In the genomic region with DNA sequence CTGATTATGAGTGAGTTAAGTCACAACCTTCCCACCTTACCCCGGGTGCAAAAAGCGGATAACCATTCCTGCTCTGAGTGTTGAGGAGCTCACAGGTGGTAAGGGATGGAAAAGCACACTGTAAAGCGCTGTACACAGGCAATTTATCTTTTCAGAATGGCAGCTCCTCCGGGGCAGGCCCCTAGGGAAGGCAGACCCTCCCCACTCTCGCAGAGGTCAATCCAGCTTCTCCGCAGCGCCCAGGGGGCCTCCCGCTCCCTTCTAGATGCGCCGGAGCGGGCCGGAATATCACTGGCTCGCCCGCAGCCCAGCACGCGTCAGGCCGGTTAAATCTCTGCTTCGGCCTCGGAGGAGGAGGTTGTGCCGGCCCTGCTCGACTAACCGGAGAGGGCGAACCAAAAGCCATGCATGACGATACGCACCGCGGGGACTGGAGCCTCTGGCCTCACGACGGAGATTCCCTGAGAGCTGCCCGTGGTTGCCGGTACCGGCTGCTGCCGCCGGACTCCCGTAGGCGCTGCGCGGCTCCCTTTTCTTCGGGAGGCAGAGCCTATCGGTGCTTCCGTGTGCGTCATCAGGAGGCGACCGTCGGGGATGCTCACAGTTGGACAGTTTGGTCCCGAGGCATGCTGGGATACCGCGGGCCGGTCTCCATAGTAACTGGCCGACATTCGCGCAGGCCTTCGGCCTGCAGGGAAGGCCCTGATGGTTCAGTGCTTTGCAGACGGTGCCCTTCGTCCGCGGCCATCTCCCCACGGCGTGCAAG, we compare ENCODE assay signal across 8 cellular contexts. TPM values are rescaled to one million over a fixed set of nuclear protein-coding genes. Genes with fewer than 3 reads are reported as not detected.
DNase-seq lines count a peak whose midpoint lies in the region; ATAC-seq, FAIRE-seq and TF ChIP-seq lines count a peak whose summit lies in the region.

Gene BRMS1, minus strand, starts transcription at position 555 of the 766 bp plus-strand sequence. CDS start 2,870 bp downstream, outside the sequence.

- peak within 1 kb of the TSS; percentile 91 for H2AFZ ChIP-seq in mammary epithelial cell (ENCODE audit: low read depth, low read length)

- H3K9ac ChIP-seq in mammary epithelial cell (ENCODE audit: insufficient read depth, low read length): peak within 1 kb of the TSS; percentile 95

- ATAC-seq in GM18873 (IDR thresholded peaks at IDR 0.05; ENCODE audit: low FRiP score, unreplicated experiment) (peak; percentile 66), HG03139 (IDR thresholded peaks at IDR 0.05; ENCODE audit: unreplicated experiment) (peak; percentile 47)

- TF ChIP-seq CTCF in WI38 (IDR thresholded peaks at IDR 0.05; ENCODE audit: low read depth, low read length): no peak
- peak in 1 of 2 donors; percentile 35 for TF ChIP-seq CTCF in mammary epithelial cell (conservative IDR thresholded peaks at IDR 0.05 in 1 of 2, IDR thresholded peaks at IDR 0.05 in 1 of 2; ENCODE audit: extremely low read depth in 1 of 2, insufficient read depth in 1 of 2, low read depth in 1 of 2, low read length in 2 of 2)

- peaks cover 13% of the 10 kb centered on the region for H3K36me3 ChIP-seq in mammary epithelial cell (ENCODE audit: insufficient read depth, low read length)
- H3K36me3 ChIP-seq in small intestine (ENCODE audit: control insufficient read depth in 2 of 2, insufficient read depth in 2 of 2, low read length in 2 of 2): peaks cover 3 to 9% of the 10 kb centered on the region in 2 donors

- in situ Hi-C loops in ACHN (cut with HindIII; ENCODE audit: low pct_ligation_motif_present, low pct_unique_long_range_greater_than_20kb, low sequenced_read_pairs): no loop called here
- in situ Hi-C loops in mammary epithelial cell (cut with MboI; ENCODE audit: low sequenced_read_pairs in 2 of 2): no loop called here

- FAIRE-seq in small intestine (lab: Jason Lieb, UNC): no peak

- H3K27ac ChIP-seq in mammary epithelial cell (ENCODE audit: insufficient read depth, low read depth, low read length) (peak within 1 kb of the TSS; percentile 86), small intestine (ENCODE audit: low read depth in 1 of 2, low read length in 1 of 2) (peak within 1 kb of the TSS; percentile 57 to 77)

- H3K4me3 ChIP-seq in WI38 (ENCODE audit: low read depth, low read length) (peak within 1 kb of the TSS; percentile 97), mammary epithelial cell (replicated peaks in 1 of 3; ENCODE audit: insufficient read depth in 1 of 3, low read depth in 2 of 3, low read length in 3 of 3) (peak within 1 kb of the TSS; percentile 86 to 95 (median 95)), small intestine (ENCODE audit: low read depth in 1 of 2, low read length in 2 of 2) (peak within 1 kb of the TSS; percentile 70 to 74)

- no peaks in the 10 kb centered on the region for H4K20me1 ChIP-seq in mammary epithelial cell (ENCODE audit: insufficient read depth, low read length)

- dilution Hi-C loops in mammary epithelial cell (cut with HindIII; ENCODE audit: low sequenced_read_pairs): no loop called here

- H3K9me3 ChIP-seq in mammary epithelial cell (replicated peaks; ENCODE audit: insufficient read depth, low read length) (no peaks in the 10 kb centered on the region), small intestine (ENCODE audit: control insufficient read depth, low read depth) (no peaks in the 10 kb centered on the region)

- H3K4me2 ChIP-seq in mammary epithelial cell (ENCODE audit: insufficient read depth, low read depth, low read length): peak within 1 kb of the TSS; percentile 97

- peaks cover 49% of the 10 kb centered on the region for H3K79me2 ChIP-seq in mammary epithelial cell (ENCODE audit: insufficient read depth, low read length)

- BruUV-seq in mammary epithelial cell (replicated peaks; lab: Mats Ljungman, UMichigan): TSS peak; percentile 83

- H3K4me1 ChIP-seq in mammary epithelial cell (ENCODE audit: insufficient read depth, low read length) (peaks cover 45% of the 10 kb centered on the region), small intestine (ENCODE audit: control insufficient read depth in 2 of 2, insufficient read depth in 1 of 2, low read depth in 1 of 2, low read length in 1 of 2) (peaks cover 3 to 6% of the 10 kb centered on the region in 2 donors)

- WGBS in mammary epithelial cell (ENCODE audit: low coverage, missing lambda C conversion rate): 3% methylated on average over 36 of the region's 59 CpGs
- WGBS in small intestine, 3 donors: 0% methylated on average over 46 to 59 of the region's 59 CpGs

- H3K27me3 ChIP-seq in mammary epithelial cell (ENCODE audit: insufficient read depth, low read length): no peaks in the 10 kb centered on the region
- H3K27me3 ChIP-seq in small intestine (ENCODE audit: control insufficient read depth in 2 of 2, insufficient read depth in 2 of 2, low read length in 2 of 2): no peaks in the 10 kb centered on the region

- DNase-seq in ACHN (peak; percentile 95), NCI-H2227 treated with DMSO at 0.1 percent for 48 hours (lab: John Stamatoyannopoulos, UW) (peak; percentile 94), mammary epithelial cell (peak; percentile 94), iPS-NIHi7 (ENCODE audit: extremely low spot score) (peak; percentile 93), small intestine (peak; percentile 98)

- intact Hi-C loops in mammary epithelial cell (cut with micrococcal nuclease): no loop called here

- CTCF ChIA-PET in mammary epithelial cell (lab: Charles Lee; ENCODE audit: low non-redundant PET): no interaction called here

RNA-seq across cellular contexts. Expression of gene BRMS1, which starts in this region (rescaled TPM):
- 10 to 100 TPM; 56.3 to 69.4 TPM for total RNA-seq in mammary epithelial cell
- polyA plus RNA-seq in mammary epithelial cell: 75.0 TPM
- 32.9 TPM for polyA minus RNA-seq in mammary epithelial cell
- 10 to 100 TPM; 72.2 to 77.5 (median 73.2) TPM for polyA plus RNA-seq in small intestine

Comparison
In these comparisons a context has a peak if more than half of its experiments do, and no peak if none do; other contexts are left out.
1. Peak in every context shown above with its lines: DNase-seq, ATAC-seq, H3K4me3 ChIP-seq and H3K27ac ChIP-seq.